Comparison of ENCODE assay signal across 1 cellular context in genomic region chr19:3178377-3178972, GRCh38.
TF ChIP-seq lines count a peak whose summit lies in the region.

A gene with protein sequence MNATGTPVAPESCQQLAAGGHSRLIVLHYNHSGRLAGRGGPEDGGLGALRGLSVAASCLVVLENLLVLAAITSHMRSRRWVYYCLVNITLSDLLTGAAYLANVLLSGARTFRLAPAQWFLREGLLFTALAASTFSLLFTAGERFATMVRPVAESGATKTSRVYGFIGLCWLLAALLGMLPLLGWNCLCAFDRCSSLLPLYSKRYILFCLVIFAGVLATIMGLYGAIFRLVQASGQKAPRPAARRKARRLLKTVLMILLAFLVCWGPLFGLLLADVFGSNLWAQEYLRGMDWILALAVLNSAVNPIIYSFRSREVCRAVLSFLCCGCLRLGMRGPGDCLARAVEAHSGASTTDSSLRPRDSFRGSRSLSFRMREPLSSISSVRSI (plus strand): TSS chr19:3178769. CDS start chr19:3178793, 24 bp downstream.

TF ChIP-seq in GM23338, 12 proteins besides CTCF, POLR2A, EP300 and RAD21 (continued from another document):
- TF ChIP-seq ZNF462 (CRISPR knock-in tag; IDR thresholded peaks at IDR 0.05) (no peak), EZH2 (IDR thresholded peaks at IDR 0.05; ENCODE audit: low read depth, unreplicated experiment) (no peak), POLR2AphosphoS5 (IDR thresholded peaks at IDR 0.05; ENCODE audit: low read depth) (no peak)
